ENCODE assay signal across 1 cellular context in genomic region chr2:181364492-181365175, GRCh38.
TF ChIP-seq lines count a peak whose summit lies in the region.

No MANE protein-coding gene starts in this region.

TF ChIP-seq in GM23338, 12 proteins besides CTCF, POLR2A, EP300 and RAD21:
- TF ChIP-seq CREB1 (CRISPR knock-in tag; IDR thresholded peaks at IDR 0.05; ENCODE audit: low read depth) (no peak), ZNF462 (CRISPR knock-in tag; IDR thresholded peaks at IDR 0.05) (no peak), JUNB (IDR thresholded peaks at IDR 0.05; ENCODE audit: unreplicated experiment) (no peak), REST (IDR thresholded peaks at IDR 0.05; ENCODE audit: unreplicated experiment) (no peak), ZNF331 (CRISPR knock-in tag; IDR thresholded peaks at IDR 0.05; ENCODE audit: low read depth) (no peak), ETS1 (IDR thresholded peaks at IDR 0.05) (no peak), EZH2phosphoT487 (IDR thresholded peaks at IDR 0.05; ENCODE audit: unreplicated experiment) (no peak), STAT1 (IDR thresholded peaks at IDR 0.05; ENCODE audit: unreplicated experiment) (no peak), POLR2AphosphoS5 (IDR thresholded peaks at IDR 0.05; ENCODE audit: low read depth) (no peak), NANOG (IDR thresholded peaks at IDR 0.05; ENCODE audit: borderline replicate concordance) (no peak), ZNF114 (CRISPR knock-in tag; IDR thresholded peaks at IDR 0.05) (no peak), EZH2 (IDR thresholded peaks at IDR 0.05; ENCODE audit: low read depth, unreplicated experiment) (no peak)
